ENCODE assay signal across 8 cellular contexts in the genomic region with DNA sequence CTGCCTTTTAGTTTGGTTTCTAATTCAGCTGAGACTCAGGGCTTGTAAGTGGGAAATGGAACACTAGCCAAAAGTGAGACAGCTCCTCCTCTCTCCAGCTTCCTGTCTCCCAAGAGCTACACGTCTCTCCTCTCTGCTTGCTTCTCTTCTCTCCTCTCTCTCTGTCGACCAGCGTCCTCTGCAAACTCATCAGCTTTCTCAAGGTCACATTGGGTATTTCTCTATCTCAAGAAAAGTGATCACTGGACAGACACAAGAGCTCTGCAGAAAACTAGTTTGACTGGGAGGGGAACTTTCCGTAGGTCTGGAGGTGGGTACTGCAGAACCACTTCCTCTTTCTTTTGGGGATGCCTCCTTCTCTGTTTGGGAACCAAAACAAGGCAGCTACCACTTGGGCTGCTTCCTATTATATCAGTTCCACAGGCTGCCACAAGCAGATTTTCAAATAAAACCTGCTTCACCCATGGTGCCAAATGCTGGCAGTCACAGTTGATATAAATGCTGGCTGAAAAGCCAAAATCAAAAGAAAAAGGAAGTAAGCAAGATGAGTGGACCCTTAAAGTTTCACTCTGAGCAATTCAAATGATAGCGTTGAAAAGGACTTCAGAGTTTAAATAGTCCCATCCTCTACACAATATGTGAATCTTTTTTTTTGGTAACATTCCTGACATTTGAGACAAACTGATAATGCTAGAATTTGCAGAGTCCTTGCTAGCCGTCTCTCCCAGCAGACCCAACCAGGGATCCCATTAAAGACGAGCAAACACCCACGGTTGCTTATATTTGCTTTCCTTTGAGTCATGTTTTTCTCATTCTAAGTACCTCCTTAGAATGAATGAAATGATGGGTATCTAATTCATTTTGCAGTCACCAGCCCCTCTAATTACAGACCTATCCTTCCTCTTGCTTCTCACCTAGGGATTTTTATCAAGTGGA. TPM values are rescaled to one million over a fixed set of nuclear protein-coding genes. Genes with fewer than 3 reads are reported as not detected.
DNase-seq lines count a peak whose midpoint lies in the region; ATAC-seq and TF ChIP-seq lines count a peak whose summit lies in the region.

No MANE protein-coding gene starts in this region.

- ATAC-seq in GM18505 (IDR thresholded peaks at IDR 0.05; ENCODE audit: unreplicated experiment) (peak; percentile 93), HG02884 (IDR thresholded peaks at IDR 0.05; ENCODE audit: unreplicated experiment) (peak; percentile 95)

- H3K4me3 ChIP-seq in ACC112 (ENCODE audit: low read depth, low read length) (peak overlapping the region; percentile 66), fibroblast of lung (replicated peaks in 1 of 4; ENCODE audit: control extremely low read depth in 1 of 4, insufficient read depth in 1 of 4, low read depth in 3 of 4, low read length in 4 of 4) (peak overlapping the region in 3 of 4 experiments; percentile 7 to 45 (median 44))

- H3K27ac ChIP-seq in ACC112 (ENCODE audit: low read depth, low read length) (0 out of 2 replicates have a peak overlapping the region, but pooled peaks have one; percentile 6), fibroblast of lung (ENCODE audit: insufficient read depth, low read length) (no peak overlapping the region)

- no peak overlapping the region for H3K9ac ChIP-seq in fibroblast of lung (ENCODE audit: insufficient read depth, low read length)

- TF ChIP-seq POLR2A in GM18505 (IDR thresholded peaks at IDR 0.05; ENCODE audit: borderline replicate concordance, extremely low read depth, insufficient read depth, insufficient read length): peak; percentile 29

- H3K4me2 ChIP-seq in fibroblast of lung (ENCODE audit: extremely low read depth, insufficient read depth, low read length): peak overlapping the region; percentile 61

- H4K20me1 ChIP-seq in fibroblast of lung (ENCODE audit: control insufficient read depth, extremely low read depth, insufficient read depth, low read length): no peaks in the 10 kb centered on the region

- H3K27me3 ChIP-seq in ACC112 (ENCODE audit: insufficient read depth, low read length) (no peaks in the 10 kb centered on the region), fibroblast of lung (ENCODE audit: control insufficient read depth, insufficient read depth, low read length) (no peaks in the 10 kb centered on the region)

- H3K9me3 ChIP-seq in fibroblast of lung (ENCODE audit: control insufficient read depth, insufficient read depth, low read depth, low read length): no peaks in the 10 kb centered on the region

- H3K36me3 ChIP-seq in ACC112 (ENCODE audit: insufficient read depth, low read length) (no peaks in the 10 kb centered on the region), fibroblast of lung (ENCODE audit: control insufficient read depth, insufficient read depth, low read length) (no peaks in the 10 kb centered on the region)

- H3K79me2 ChIP-seq in ACC112 (ENCODE audit: control insufficient read depth, insufficient read depth, low read length, unreplicated experiment): no peaks in the 10 kb centered on the region
- no peaks in the 10 kb centered on the region for H3K79me2 ChIP-seq in fibroblast of lung (ENCODE audit: control insufficient read depth, insufficient read depth, low read length)

- peak overlapping the region; percentile 85 for H2AFZ ChIP-seq in ACC112 (ENCODE audit: low read length, unreplicated experiment)
- peak overlapping the region; percentile 45 for H2AFZ ChIP-seq in fibroblast of lung (ENCODE audit: low read length)

- peaks cover 11% of the 10 kb centered on the region for H3K4me1 ChIP-seq in ACC112 (ENCODE audit: control insufficient read depth, insufficient read depth, low read length, unreplicated experiment)
- H3K4me1 ChIP-seq in fibroblast of lung (ENCODE audit: control insufficient read depth, extremely low read depth, insufficient read depth, low read length): no peaks in the 10 kb centered on the region

- DNase-seq in OCI-M1 (lab: John Stamatoyannopoulos, UW) (peak; percentile 77), fibroblast of lung (ENCODE audit: low read depth in 2 of 2) (peak in 1 of 2 donors; percentile 53), DMS153 (lab: John Stamatoyannopoulos, UW) (no peak), NCI-H2196 treated with DMSO at 0.1 percent for 48 hours (lab: John Stamatoyannopoulos, UW; ENCODE audit: unreplicated experiment) (no peak)
- DNase-seq in stimulated activated CD8-positive, alpha-beta memory T cell treated with anti-CD3 and anti-CD28 coated beads, Interleukin-4, amount 100 ng/mL, for 48 hours: peak; percentile 28

- no peak for TF ChIP-seq CTCF in fibroblast of lung (conservative IDR thresholded peaks at IDR 0.05 in 1 of 2, IDR thresholded peaks at IDR 0.05 in 1 of 2; ENCODE audit: low read depth in 1 of 2, low read length in 2 of 2)

RNA-seq across cellular contexts. Expression of gene DYNC1LI1, which starts 7.2 kb away (rescaled TPM):
- total RNA-seq in fibroblast of lung: 30.0 and 44.1 TPM in 2 replicates
- 49.8 and 58.3 TPM in 2 replicates for polyA plus RNA-seq in fibroblast of lung
- polyA plus RNA-seq in fibroblast of lung (2012): 31.2 and 36.1 TPM in 2 replicates
- 3.2 and 5.8 TPM in 2 replicates for polyA minus RNA-seq in fibroblast of lung (ENCODE audit: low replicate concordance)

Comparison
In these comparisons a context has a peak if more than half of its experiments do, and no peak if none do; other contexts are left out.
1. DNase-seq: peak in OCI-M1 (single experiment) and stimulated activated CD8-positive, alpha-beta memory T cell treated with anti-CD3 and anti-CD28 coated beads, Interleukin-4, amount 100 ng/mL, for 48 hours (single experiment); none in DMS153 (single experiment) and NCI-H2196 treated with DMSO at 0.1 percent for 48 hours (single experiment).